Comparison of ENCODE assay signal across 17 cellular contexts in the genomic region with DNA sequence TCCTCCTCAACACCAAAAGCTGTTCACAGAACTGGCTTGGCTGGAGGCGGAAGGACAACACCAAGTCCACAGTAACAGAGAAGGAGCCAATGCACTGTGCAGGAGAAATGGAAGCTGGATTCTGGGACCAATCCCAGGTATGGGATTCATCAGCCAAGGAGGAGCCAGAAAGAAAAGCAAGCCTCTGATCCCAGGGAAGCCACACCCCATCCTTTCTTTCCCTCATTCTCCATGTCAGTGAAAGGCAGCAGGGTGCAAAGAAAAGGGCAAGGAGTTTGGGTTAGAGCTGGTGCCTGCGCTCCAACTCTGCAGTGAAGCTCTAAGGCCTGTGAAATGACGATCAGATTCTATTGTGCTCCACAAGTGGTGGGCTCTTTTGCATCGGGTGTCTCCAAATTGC. TPM values are rescaled to one million over a fixed set of nuclear protein-coding genes. Genes with fewer than 3 reads are reported as not detected.
A peak's percentile ranks its signal among the peaks of the same experiment; 100 is the strongest.
DNase-seq lines count a peak whose midpoint lies in the region; ATAC-seq and TF ChIP-seq lines count a peak whose summit lies in the region.
"Had no signal": no experiment of that assay in that cellular context is flagged by ENCODE, and none has a peak within 500 bp of the region (broad histone marks: within the 10 kb centered on the region; RNA-seq: fewer than 3 reads in every experiment).

No MANE protein-coding gene starts in this region.

- no peak overlapping the region for H2BK120ac ChIP-seq in mesendoderm (ENCODE audit: low read depth, low read length)

- H3K27ac ChIP-seq in HUES64 (ENCODE audit: low read depth, low read length): peak overlapping the region; percentile 60; the same call in 1 of the 2 replicates
- peak overlapping the region; percentile 79 for H3K27ac ChIP-seq in ectodermal cell (ENCODE audit: insufficient read depth, low read depth, low read length, poor library complexity, severe bottlenecking)
- H3K27ac ChIP-seq in mesendoderm (ENCODE audit: low read depth, low read length): no peak overlapping the region
- H3K27ac ChIP-seq in tibial nerve: peak overlapping the region in 1 of 4 donors; percentile 40

- no peak for TF ChIP-seq EP300 in tibial nerve (IDR thresholded peaks at IDR 0.05)

- no peak overlapping the region for H2BK15ac ChIP-seq in mesendoderm (replicated peaks; ENCODE audit: low read depth)

- no peak overlapping the region for H3K18ac ChIP-seq in mesendoderm (ENCODE audit: low read length)

- no peak overlapping the region for H3K4me2 ChIP-seq in mesendoderm (ENCODE audit: low read length)

- H2AK5ac ChIP-seq in mesendoderm (ENCODE audit: low read length): no peak overlapping the region

- H3K79me1 ChIP-seq in mesendoderm (ENCODE audit: low read length): peaks cover 12% of the 10 kb centered on the region

- 0 out of 2 replicates have a peak overlapping the region, but pooled peaks have one; percentile 3 for H3K4me3 ChIP-seq in HUES64 (ENCODE audit: low read length)
- H3K4me3 ChIP-seq in ectodermal cell (ENCODE audit: insufficient read depth, low read depth, low read length): no peak overlapping the region
- H3K4me3 ChIP-seq in mesendoderm (ENCODE audit: low read length): no peak overlapping the region
- H3K4me3 ChIP-seq in tibial nerve: no peak overlapping the region

- H3K4me1 ChIP-seq in HUES64 (ENCODE audit: insufficient read depth, low read length) (peaks cover 11% of the 10 kb centered on the region), ectodermal cell (ENCODE audit: control insufficient read depth, insufficient read depth, low read length) (peaks cover 15% of the 10 kb centered on the region), mesendoderm (ENCODE audit: control insufficient read depth, low read depth, low read length) (no peaks in the 10 kb centered on the region), tibial nerve (peaks cover 0 to 62% (median 22%) of the 10 kb centered on the region in 4 donors)

- H3K36me3 ChIP-seq in HUES64 (ENCODE audit: insufficient read depth, low read length) (peaks cover 2% of the 10 kb centered on the region; the same call in 1 of the 2 replicates), ectodermal cell (ENCODE audit: control insufficient read depth, insufficient read depth, low read length) (no peaks in the 10 kb centered on the region), mesendoderm (ENCODE audit: control insufficient read depth, insufficient read depth, low read length) (no peaks in the 10 kb centered on the region), tibial nerve (no peaks in the 10 kb centered on the region)

- no peak overlapping the region for H2BK5ac ChIP-seq in mesendoderm (ENCODE audit: low read length)

- 31% methylated on average over 4 of the region's 4 CpGs for WGBS in HUES64
- 16 to 17% methylated on average over 4 of the region's 4 CpGs for WGBS in ectodermal cell, 2 experiments
- no CpG with 5 or more reads among the region's 4 CpGs for WGBS in mesendoderm (ENCODE audit: extremely low coverage, insufficient coverage, low lambda C conversion rate)
- 53 to 55% methylated on average over 4 of the region's 4 CpGs for WGBS in tibial nerve, 2 donors

- no peak for TF ChIP-seq POLR2A in tibial nerve (IDR thresholded peaks at IDR 0.05)

- no peak overlapping the region for H3K9ac ChIP-seq in HUES64 (ENCODE audit: low read depth, low read length)
- H3K9ac ChIP-seq in mesendoderm (ENCODE audit: low read length): no peak overlapping the region

- no peak overlapping the region for H3K23ac ChIP-seq in mesendoderm (ENCODE audit: low read length)

- peaks cover 5% of the 10 kb centered on the region for H3K79me2 ChIP-seq in mesendoderm (ENCODE audit: control insufficient read depth, insufficient read depth, low read length)

- H3K4ac ChIP-seq in mesendoderm (ENCODE audit: low read depth, low read length): no peak overlapping the region

- no peak overlapping the region for H3K56ac ChIP-seq in mesendoderm (ENCODE audit: low read length)

- no peak for TF ChIP-seq CTCF in tibial nerve (IDR thresholded peaks at IDR 0.05)

- DNase-seq in AG20443 (ENCODE audit: low spot score) (peak; percentile 31), mesendoderm (peak; percentile 66), GM03348 (ENCODE audit: low spot score) (no peak), Kasumi-1 (lab: John Stamatoyannopoulos, UW) (no peak), tibial nerve (ENCODE audit: low spot score in 2 of 2) (no peak)
- DNase-seq: activated CD4-positive, alpha-beta T cell treated with anti-CD3 and anti-CD28 coated beads, Interleukin-2, amount 10 ng/mL, durations not matched to agents 7 days and 5 days; activated naive CD8-positive, alpha-beta T cell treated with anti-CD3 and anti-CD28 coated beads for 36 hours; activated T-cell treated with anti-CD3 and anti-CD28 coated beads for 4 hours; hypothalamus; left ventricle myocardium superior; naive thymus-derived CD8-positive, alpha-beta T cell; NCI-H146; OCI-M1; stimulated activated CD4-positive, alpha-beta T cell treated with anti-CD3 and anti-CD28 coated beads, Interleukin-15, amount 100 ng/mL, for 24 hours had no signal

- no peak overlapping the region for H4K8ac ChIP-seq in mesendoderm (ENCODE audit: low read depth, low read length)

- H3K9me3 ChIP-seq in HUES64 (ENCODE audit: insufficient read depth, low read depth, low read length) (no peaks in the 10 kb centered on the region), ectodermal cell (ENCODE audit: control insufficient read depth, low read length) (no peaks in the 10 kb centered on the region), tibial nerve (no peaks in the 10 kb centered on the region)

- H4K5ac ChIP-seq in mesendoderm (ENCODE audit: low read length): no peak overlapping the region

- ATAC-seq in HG02610 (IDR thresholded peaks at IDR 0.05; ENCODE audit: unreplicated experiment): no peak
- ATAC-seq: left ventricle myocardium superior; naive thymus-derived CD8-positive, alpha-beta T cell had no signal

- no peaks in the 10 kb centered on the region for H3K27me3 ChIP-seq in HUES64 (ENCODE audit: insufficient read depth, low read length)
- H3K27me3 ChIP-seq in ectodermal cell (ENCODE audit: control insufficient read depth, insufficient read depth, low read length, poor library complexity, severe bottlenecking): no peaks in the 10 kb centered on the region
- no peaks in the 10 kb centered on the region for H3K27me3 ChIP-seq in mesendoderm (ENCODE audit: insufficient read depth, low read length, poor library complexity)
- H3K27me3 ChIP-seq in tibial nerve: no peaks in the 10 kb centered on the region

RNA-seq across cellular contexts. Expression of gene DCAKD, which starts 11.0 kb away (rescaled TPM):
- 35.0 TPM for polyA plus RNA-seq in HUES64 (2013, experiment 1 of 2)
- 37.5 TPM for polyA plus RNA-seq in HUES64 (2013, experiment 2 of 2)
- polyA plus RNA-seq in ectodermal cell (2013, experiment 1 of 4): 68.0 TPM
- 59.3 TPM for polyA plus RNA-seq in ectodermal cell (2013, experiment 2 of 4)
- polyA plus RNA-seq in ectodermal cell (2013, experiment 3 of 4): 49.0 TPM
- 51.4 TPM for polyA plus RNA-seq in ectodermal cell (2013, experiment 4 of 4)
- polyA plus RNA-seq in mesendoderm (2013, experiment 1 of 2): 21.9 TPM
- 22.4 TPM for polyA plus RNA-seq in mesendoderm (2013, experiment 2 of 2)
- 10 to 100 TPM; 47.7 to 53.2 (median 49.5) TPM for total RNA-seq in tibial nerve

RNA-seq across cellular contexts. Expression of gene NMT1, which starts 20.7 kb away (rescaled TPM):
- polyA plus RNA-seq in HUES64 (2013, experiment 1 of 2): 84.4 TPM
- 93.9 TPM for polyA plus RNA-seq in HUES64 (2013, experiment 2 of 2)
- polyA plus RNA-seq in ectodermal cell (2013, experiment 1 of 4): 137 TPM
- polyA plus RNA-seq in ectodermal cell (2013, experiment 2 of 4): 151 TPM
- polyA plus RNA-seq in ectodermal cell (2013, experiment 3 of 4): 120 TPM
- 118 TPM for polyA plus RNA-seq in ectodermal cell (2013, experiment 4 of 4)
- polyA plus RNA-seq in mesendoderm (2013, experiment 1 of 2): 126 TPM
- 128 TPM for polyA plus RNA-seq in mesendoderm (2013, experiment 2 of 2)
- 10 to 100 TPM; 63.2 to 97.9 (median 80.1) TPM for total RNA-seq in tibial nerve

Comparison
In these comparisons a context has a peak if more than half of its experiments do, and no peak if none do; other contexts are left out.
1. DNase-seq: peak in AG20443 (single experiment) and mesendoderm (single experiment); none in GM03348 (single experiment), Kasumi-1 (0 of 2) and tibial nerve (0 of 2).